Comparison of ENCODE assay signal across 21 cellular contexts in genomic region chr3:161400650-161401049, GRCh38. TPM values are rescaled to one million over a fixed set of nuclear protein-coding genes. Genes with fewer than 3 reads are reported as not detected.
DNase-seq lines count a peak whose midpoint lies in the region; ATAC-seq and TF ChIP-seq lines count a peak whose summit lies in the region.
"Had no signal": no experiment of that assay in that cellular context is flagged by ENCODE, and none has a peak within 500 bp of the region (broad histone marks: within the 10 kb centered on the region; RNA-seq: fewer than 3 reads in every experiment).

No MANE protein-coding gene starts in this region.

- no peak for DNase-seq in activated naive CD4-positive, alpha-beta T cell treated with anti-CD3 and anti-CD28 coated beads, Interleukin-2, amount 10 ng/mL, durations not matched to agents 7 days and 5 days
- DNase-seq in left lobe of liver (ENCODE audit: low spot score) (no peak), right lobe of liver (no peak), ascending aorta (ENCODE audit: low spot score in 2 of 2) (no peak), NCI-H510A treated with DMSO at 0.1 percent for 48 hours (lab: John Stamatoyannopoulos, UW) (no peak)
- DNase-seq: 8988T; C1 segment of cervical spinal cord; Calu3; CD4-positive, alpha-beta memory T cell; COR-L47; DMS53; DMS79 treated with DMSO at 0.1 percent for 48 hours; GM23248; HFFc6 had no signal

- H3K27ac Mint-ChIP-seq in activated naive CD4-positive, alpha-beta T cell treated with anti-CD3 and anti-CD28 coated beads, Interleukin-2, amount 50 U/mL, for 24 hours = peak overlapping the region; percentile 19
- H3K27ac Mint-ChIP-seq in activated naive CD4-positive, alpha-beta T cell treated with anti-CD3 and anti-CD28 coated beads, Interleukin-2, amount 10 ng/mL, durations not matched to agents 7 days and 5 days = no peak overlapping the region
- H3K27ac Mint-ChIP-seq: HFFc6 had no signal

- H3K36me3 ChIP-seq in right lobe of liver = no peaks in the 10 kb centered on the region
- H3K36me3 ChIP-seq in ascending aorta = no peaks in the 10 kb centered on the region
- H3K36me3 ChIP-seq: HAP-1 had no signal

- peaks cover 44% of the 10 kb centered on the region for H3K4me1 Mint-ChIP-seq in activated naive CD4-positive, alpha-beta T cell treated with anti-CD3 and anti-CD28 coated beads, Interleukin-2, amount 50 U/mL, for 24 hours
- H3K4me1 Mint-ChIP-seq in activated naive CD4-positive, alpha-beta T cell treated with anti-CD3 and anti-CD28 coated beads, Interleukin-2, amount 10 ng/mL, durations not matched to agents 7 days and 5 days = peaks cover 21% of the 10 kb centered on the region

- TF ChIP-seq POLR2A in right lobe of liver (IDR thresholded peaks at IDR 0.05) = no peak

- no peaks in the 10 kb centered on the region for H3K27me3 ChIP-seq in right lobe of liver
- H3K27me3 ChIP-seq in ascending aorta = no peaks in the 10 kb centered on the region

- peak; percentile 92 for ATAC-seq in left lobe of liver
- ATAC-seq in right lobe of liver = peak; percentile 65 to 92 (median 83)
- no peak for ATAC-seq in GM18870 (IDR thresholded peaks at IDR 0.05; ENCODE audit: unreplicated experiment)

- H3K4me1 ChIP-seq in right lobe of liver (no peaks in the 10 kb centered on the region), ascending aorta (no peaks in the 10 kb centered on the region)
- H3K4me1 ChIP-seq: HAP-1 had no signal

- 52% methylated on average over 4 of the region's 4 CpGs for WGBS in right lobe of liver (ENCODE audit: insufficient coverage, low coverage, low lambda C conversion rate, missing lambda C conversion rate)

- H3K9me3 ChIP-seq in right lobe of liver (no peaks in the 10 kb centered on the region), ascending aorta (no peaks in the 10 kb centered on the region)
- H3K9me3 ChIP-seq: HAP-1 had no signal

- no peak overlapping the region for H3K4me3 Mint-ChIP-seq in activated naive CD4-positive, alpha-beta T cell treated with anti-CD3 and anti-CD28 coated beads, Interleukin-2, amount 50 U/mL, for 24 hours
- no peak overlapping the region for H3K4me3 Mint-ChIP-seq in activated naive CD4-positive, alpha-beta T cell treated with anti-CD3 and anti-CD28 coated beads, Interleukin-2, amount 10 ng/mL, durations not matched to agents 7 days and 5 days
- H3K4me3 Mint-ChIP-seq: CD4-positive, alpha-beta memory T cell; HFFc6 had no signal

- no peak for TF ChIP-seq CTCF in right lobe of liver (IDR thresholded peaks at IDR 0.05)
- TF ChIP-seq CTCF in ascending aorta (IDR thresholded peaks at IDR 0.05) = no peak

- H3K27ac ChIP-seq in right lobe of liver (no peak overlapping the region), ascending aorta (no peak overlapping the region)
- H3K27ac ChIP-seq: GM23248 had no signal

- H3K36me3 Mint-ChIP-seq in activated naive CD4-positive, alpha-beta T cell treated with anti-CD3 and anti-CD28 coated beads, Interleukin-2, amount 50 U/mL, for 24 hours = peaks cover 2% of the 10 kb centered on the region
- peaks cover 25% of the 10 kb centered on the region for H3K36me3 Mint-ChIP-seq in activated naive CD4-positive, alpha-beta T cell treated with anti-CD3 and anti-CD28 coated beads, Interleukin-2, amount 10 ng/mL, durations not matched to agents 7 days and 5 days
- H3K36me3 Mint-ChIP-seq: CD4-positive, alpha-beta memory T cell had no signal

- no peaks in the 10 kb centered on the region for H3K9me3 Mint-ChIP-seq in activated naive CD4-positive, alpha-beta T cell treated with anti-CD3 and anti-CD28 coated beads, Interleukin-2, amount 50 U/mL, for 24 hours
- H3K9me3 Mint-ChIP-seq in activated naive CD4-positive, alpha-beta T cell treated with anti-CD3 and anti-CD28 coated beads, Interleukin-2, amount 10 ng/mL, durations not matched to agents 7 days and 5 days = peaks cover 15% of the 10 kb centered on the region

- H3K27me3 Mint-ChIP-seq in activated naive CD4-positive, alpha-beta T cell treated with anti-CD3 and anti-CD28 coated beads, Interleukin-2, amount 50 U/mL, for 24 hours = no peaks in the 10 kb centered on the region
- H3K27me3 Mint-ChIP-seq in activated naive CD4-positive, alpha-beta T cell treated with anti-CD3 and anti-CD28 coated beads, Interleukin-2, amount 10 ng/mL, durations not matched to agents 7 days and 5 days = peaks cover 55% of the 10 kb centered on the region
- H3K27me3 Mint-ChIP-seq: CD4-positive, alpha-beta memory T cell had no signal

- CTCF ChIA-PET in activated naive CD4-positive, alpha-beta T cell treated with anti-CD3 and anti-CD28 coated beads, Interleukin-2, amount 10 ng/mL, durations not matched to agents 7 days and 5 days (lab: Charles Lee) = interaction anchor here (0.9 kb wide), 1 partner anchor 125 kb away, joined by 3 read pairs; no protein-coding TSS in a partner anchor

- no peak overlapping the region for H3K4me3 ChIP-seq in right lobe of liver
- no peak overlapping the region for H3K4me3 ChIP-seq in ascending aorta
- H3K4me3 ChIP-seq: GM23248, HAP-1 had no signal

- intact Hi-C loops in right lobe of liver (cut with DNase I) = loop anchor here in 1 of 2 donors (10.0 kb wide), 1 partner anchor 126 kb away; no protein-coding TSS in a partner anchor
- intact Hi-C loops in ascending aorta (cut with DNase I) = no loop called here

RNA-seq across cellular contexts. Expression of gene SPTSSB, which starts 29.3 kb away (rescaled TPM):
- total RNA-seq in left lobe of liver (0.18 TPM), right lobe of liver (1 to 10 TPM in 1 of 6 experiments, under 1 TPM in 1, not detected in 4; 0.07 to 1.4 TPM), ascending aorta (not detected)
- total RNA-seq: A673; CD4-positive, alpha-beta memory T cell; Daoy; G401; GM23248; H4; HFFc6 had no signal
